In genomic region chr1:151510957-151511635, GRCh38 we compare ENCODE assay signal across 1 cellular context.
A peak's percentile ranks its signal among the peaks of the same experiment; 100 is the strongest.
TF ChIP-seq lines count a peak whose summit lies in the region.

A gene with protein sequence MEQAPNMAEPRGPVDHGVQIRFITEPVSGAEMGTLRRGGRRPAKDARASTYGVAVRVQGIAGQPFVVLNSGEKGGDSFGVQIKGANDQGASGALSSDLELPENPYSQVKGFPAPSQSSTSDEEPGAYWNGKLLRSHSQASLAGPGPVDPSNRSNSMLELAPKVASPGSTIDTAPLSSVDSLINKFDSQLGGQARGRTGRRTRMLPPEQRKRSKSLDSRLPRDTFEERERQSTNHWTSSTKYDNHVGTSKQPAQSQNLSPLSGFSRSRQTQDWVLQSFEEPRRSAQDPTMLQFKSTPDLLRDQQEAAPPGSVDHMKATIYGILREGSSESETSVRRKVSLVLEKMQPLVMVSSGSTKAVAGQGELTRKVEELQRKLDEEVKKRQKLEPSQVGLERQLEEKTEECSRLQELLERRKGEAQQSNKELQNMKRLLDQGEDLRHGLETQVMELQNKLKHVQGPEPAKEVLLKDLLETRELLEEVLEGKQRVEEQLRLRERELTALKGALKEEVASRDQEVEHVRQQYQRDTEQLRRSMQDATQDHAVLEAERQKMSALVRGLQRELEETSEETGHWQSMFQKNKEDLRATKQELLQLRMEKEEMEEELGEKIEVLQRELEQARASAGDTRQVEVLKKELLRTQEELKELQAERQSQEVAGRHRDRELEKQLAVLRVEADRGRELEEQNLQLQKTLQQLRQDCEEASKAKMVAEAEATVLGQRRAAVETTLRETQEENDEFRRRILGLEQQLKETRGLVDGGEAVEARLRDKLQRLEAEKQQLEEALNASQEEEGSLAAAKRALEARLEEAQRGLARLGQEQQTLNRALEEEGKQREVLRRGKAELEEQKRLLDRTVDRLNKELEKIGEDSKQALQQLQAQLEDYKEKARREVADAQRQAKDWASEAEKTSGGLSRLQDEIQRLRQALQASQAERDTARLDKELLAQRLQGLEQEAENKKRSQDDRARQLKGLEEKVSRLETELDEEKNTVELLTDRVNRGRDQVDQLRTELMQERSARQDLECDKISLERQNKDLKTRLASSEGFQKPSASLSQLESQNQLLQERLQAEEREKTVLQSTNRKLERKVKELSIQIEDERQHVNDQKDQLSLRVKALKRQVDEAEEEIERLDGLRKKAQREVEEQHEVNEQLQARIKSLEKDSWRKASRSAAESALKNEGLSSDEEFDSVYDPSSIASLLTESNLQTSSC (plus strand): TSS chr1:151511387. CDS start chr1:151518520, 7,133 bp downstream.

TF ChIP-seq in HepG2, 621 proteins besides CTCF, POLR2A, EP300 and RAD21 (continued from another document and continues in another):
- TF ChIP-seq, protein P1, sequence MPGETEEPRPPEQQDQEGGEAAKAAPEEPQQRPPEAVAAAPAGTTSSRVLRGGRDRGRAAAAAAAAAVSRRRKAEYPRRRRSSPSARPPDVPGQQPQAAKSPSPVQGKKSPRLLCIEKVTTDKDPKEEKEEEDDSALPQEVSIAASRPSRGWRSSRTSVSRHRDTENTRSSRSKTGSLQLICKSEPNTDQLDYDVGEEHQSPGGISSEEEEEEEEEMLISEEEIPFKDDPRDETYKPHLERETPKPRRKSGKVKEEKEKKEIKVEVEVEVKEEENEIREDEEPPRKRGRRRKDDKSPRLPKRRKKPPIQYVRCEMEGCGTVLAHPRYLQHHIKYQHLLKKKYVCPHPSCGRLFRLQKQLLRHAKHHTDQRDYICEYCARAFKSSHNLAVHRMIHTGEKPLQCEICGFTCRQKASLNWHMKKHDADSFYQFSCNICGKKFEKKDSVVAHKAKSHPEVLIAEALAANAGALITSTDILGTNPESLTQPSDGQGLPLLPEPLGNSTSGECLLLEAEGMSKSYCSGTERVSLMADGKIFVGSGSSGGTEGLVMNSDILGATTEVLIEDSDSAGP (CRISPR knock-in tag; IDR thresholded peaks at IDR 0.05; ENCODE audit: borderline replicate concordance): peak; percentile 86; the same call in 1 of the 2 replicates
- TF ChIP-seq SETDB1 (CRISPR knock-in tag; IDR thresholded peaks at IDR 0.05; ENCODE audit: borderline replicate concordance) (no peak), NONO (IDR thresholded peaks at IDR 0.05) (no peak), NONO (CRISPR knock-in tag; conservative IDR thresholded peaks at IDR 0.05) (0 out of 2 replicates have a peak, but pooled peaks have one; percentile 21), ZMAT3 (CRISPR knock-in tag; conservative IDR thresholded peaks at IDR 0.05) (no peak), ZNF607 (CRISPR knock-in tag; IDR thresholded peaks at IDR 0.05; ENCODE audit: borderline replicate concordance) (peak; percentile 72; the same call in 1 of the 2 replicates), DNMT1 (CRISPR knock-in tag; IDR thresholded peaks at IDR 0.05) (no peak), KDM5B (CRISPR knock-in tag; IDR thresholded peaks at IDR 0.05; ENCODE audit: borderline replicate concordance) (peak; percentile 54; the same call in 1 of the 2 replicates), YY1 (IDR thresholded peaks at IDR 0.05; ENCODE audit: insufficient read depth, insufficient replicate concordance, low read depth, low read length) (peak; percentile 88), HNRNPLL (IDR thresholded peaks at IDR 0.05; ENCODE audit: low read depth, low read length, poor library complexity, severe bottlenecking) (peak; percentile 58), ELF3 (CRISPR knock-in tag; IDR thresholded peaks at IDR 0.05) (0 out of 2 replicates have a peak, but pooled peaks have one; percentile 15), ADNP (CRISPR knock-in tag; IDR thresholded peaks at IDR 0.05) (no peak), YEATS4 (CRISPR knock-in tag; IDR thresholded peaks at IDR 0.05; ENCODE audit: borderline replicate concordance) (0 out of 2 replicates have a peak, but pooled peaks have one; percentile 9), KLF11 (CRISPR knock-in tag; IDR thresholded peaks at IDR 0.05) (no peak), RXRA (CRISPR knock-in tag; IDR thresholded peaks at IDR 0.05) (peak; percentile 18; the same call in 1 of the 2 replicates), ZBTB2 (CRISPR knock-in tag; IDR thresholded peaks at IDR 0.05; ENCODE audit: low read depth) (peak; percentile 87), HHEX (CRISPR knock-in tag; IDR thresholded peaks at IDR 0.05) (no peak), GFI1 (CRISPR knock-in tag; IDR thresholded peaks at IDR 0.05; ENCODE audit: borderline replicate concordance) (0 out of 2 replicates have a peak, but pooled peaks have one; percentile 21), NR1H2 (CRISPR knock-in tag; IDR thresholded peaks at IDR 0.05; ENCODE audit: borderline replicate concordance, low read depth) (no peak), ZNF891 (CRISPR knock-in tag; IDR thresholded peaks at IDR 0.05) (peak; percentile 45), HES4 (CRISPR knock-in tag; IDR thresholded peaks at IDR 0.05; ENCODE audit: borderline replicate concordance) (peak; percentile 59; the same call in 1 of the 2 replicates), ERF (CRISPR knock-in tag; IDR thresholded peaks at IDR 0.05) (peak; percentile 51), ZNF564 (CRISPR knock-in tag; IDR thresholded peaks at IDR 0.05) (peak; percentile 26; the same call in 1 of the 2 replicates), ZNF746 (CRISPR knock-in tag; IDR thresholded peaks at IDR 0.05) (peak; percentile 22; the same call in 1 of the 2 replicates), RXRB (CRISPR knock-in tag; IDR thresholded peaks at IDR 0.05; ENCODE audit: borderline replicate concordance) (peak; percentile 12; the same call in 1 of the 2 replicates), NFKBIZ (CRISPR knock-in tag; IDR thresholded peaks at IDR 0.05) (0 out of 2 replicates have a peak, but pooled peaks have one; percentile 25), KDM6A (CRISPR knock-in tag; IDR thresholded peaks at IDR 0.05; ENCODE audit: low read depth) (no peak), ZNF691 (CRISPR knock-in tag; IDR thresholded peaks at IDR 0.05; ENCODE audit: borderline replicate concordance, low read depth) (peak; percentile 14; the same call in 1 of the 2 replicates), SP4 (CRISPR knock-in tag; IDR thresholded peaks at IDR 0.05) (peak; percentile 87), KMT2B (CRISPR knock-in tag; IDR thresholded peaks at IDR 0.05) (peak; percentile 42; the same call in 1 of the 2 replicates), KDM2A (CRISPR knock-in tag; IDR thresholded peaks at IDR 0.05; ENCODE audit: borderline replicate concordance, low read depth) (peak; percentile 64), KLF16 (CRISPR knock-in tag; IDR thresholded peaks at IDR 0.05) (peak in 1 of 2 experiments; percentile 38; a peak in 1 of 4 replicates)
- TF ChIP-seq, protein P2, sequence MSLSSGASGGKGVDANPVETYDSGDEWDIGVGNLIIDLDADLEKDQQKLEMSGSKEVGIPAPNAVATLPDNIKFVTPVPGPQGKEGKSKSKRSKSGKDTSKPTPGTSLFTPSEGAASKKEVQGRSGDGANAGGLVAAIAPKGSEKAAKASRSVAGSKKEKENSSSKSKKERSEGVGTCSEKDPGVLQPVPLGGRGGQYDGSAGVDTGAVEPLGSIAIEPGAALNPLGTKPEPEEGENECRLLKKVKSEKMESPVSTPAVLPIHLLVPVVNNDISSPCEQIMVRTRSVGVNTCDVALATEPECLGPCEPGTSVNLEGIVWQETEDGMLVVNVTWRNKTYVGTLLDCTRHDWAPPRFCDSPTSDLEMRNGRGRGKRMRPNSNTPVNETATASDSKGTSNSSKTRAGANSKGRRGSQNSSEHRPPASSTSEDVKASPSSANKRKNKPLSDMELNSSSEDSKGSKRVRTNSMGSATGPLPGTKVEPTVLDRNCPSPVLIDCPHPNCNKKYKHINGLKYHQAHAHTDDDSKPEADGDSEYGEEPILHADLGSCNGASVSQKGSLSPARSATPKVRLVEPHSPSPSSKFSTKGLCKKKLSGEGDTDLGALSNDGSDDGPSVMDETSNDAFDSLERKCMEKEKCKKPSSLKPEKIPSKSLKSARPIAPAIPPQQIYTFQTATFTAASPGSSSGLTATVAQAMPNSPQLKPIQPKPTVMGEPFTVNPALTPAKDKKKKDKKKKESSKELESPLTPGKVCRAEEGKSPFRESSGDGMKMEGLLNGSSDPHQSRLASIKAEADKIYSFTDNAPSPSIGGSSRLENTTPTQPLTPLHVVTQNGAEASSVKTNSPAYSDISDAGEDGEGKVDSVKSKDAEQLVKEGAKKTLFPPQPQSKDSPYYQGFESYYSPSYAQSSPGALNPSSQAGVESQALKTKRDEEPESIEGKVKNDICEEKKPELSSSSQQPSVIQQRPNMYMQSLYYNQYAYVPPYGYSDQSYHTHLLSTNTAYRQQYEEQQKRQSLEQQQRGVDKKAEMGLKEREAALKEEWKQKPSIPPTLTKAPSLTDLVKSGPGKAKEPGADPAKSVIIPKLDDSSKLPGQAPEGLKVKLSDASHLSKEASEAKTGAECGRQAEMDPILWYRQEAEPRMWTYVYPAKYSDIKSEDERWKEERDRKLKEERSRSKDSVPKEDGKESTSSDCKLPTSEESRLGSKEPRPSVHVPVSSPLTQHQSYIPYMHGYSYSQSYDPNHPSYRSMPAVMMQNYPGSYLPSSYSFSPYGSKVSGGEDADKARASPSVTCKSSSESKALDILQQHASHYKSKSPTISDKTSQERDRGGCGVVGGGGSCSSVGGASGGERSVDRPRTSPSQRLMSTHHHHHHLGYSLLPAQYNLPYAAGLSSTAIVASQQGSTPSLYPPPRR (CRISPR knock-in tag; IDR thresholded peaks at IDR 0.05; ENCODE audit: borderline replicate concordance): peak; percentile 57; the same call in 1 of the 2 replicates
- TF ChIP-seq, protein P3, sequence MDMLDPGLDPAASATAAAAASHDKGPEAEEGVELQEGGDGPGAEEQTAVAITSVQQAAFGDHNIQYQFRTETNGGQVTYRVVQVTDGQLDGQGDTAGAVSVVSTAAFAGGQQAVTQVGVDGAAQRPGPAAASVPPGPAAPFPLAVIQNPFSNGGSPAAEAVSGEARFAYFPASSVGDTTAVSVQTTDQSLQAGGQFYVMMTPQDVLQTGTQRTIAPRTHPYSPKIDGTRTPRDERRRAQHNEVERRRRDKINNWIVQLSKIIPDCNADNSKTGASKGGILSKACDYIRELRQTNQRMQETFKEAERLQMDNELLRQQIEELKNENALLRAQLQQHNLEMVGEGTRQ (IDR thresholded peaks at IDR 0.05; ENCODE audit: low read depth, low read length): no peak
- TF ChIP-seq, protein P3 (CRISPR knock-in tag; IDR thresholded peaks at IDR 0.05; ENCODE audit: borderline replicate concordance): peak; percentile 64; the same call in 1 of the 2 replicates
- TF ChIP-seq, protein P4, sequence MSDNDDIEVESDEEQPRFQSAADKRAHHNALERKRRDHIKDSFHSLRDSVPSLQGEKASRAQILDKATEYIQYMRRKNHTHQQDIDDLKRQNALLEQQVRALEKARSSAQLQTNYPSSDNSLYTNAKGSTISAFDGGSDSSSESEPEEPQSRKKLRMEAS (IDR thresholded peaks at IDR 0.05): peak; percentile 70
